In the genomic region with DNA sequence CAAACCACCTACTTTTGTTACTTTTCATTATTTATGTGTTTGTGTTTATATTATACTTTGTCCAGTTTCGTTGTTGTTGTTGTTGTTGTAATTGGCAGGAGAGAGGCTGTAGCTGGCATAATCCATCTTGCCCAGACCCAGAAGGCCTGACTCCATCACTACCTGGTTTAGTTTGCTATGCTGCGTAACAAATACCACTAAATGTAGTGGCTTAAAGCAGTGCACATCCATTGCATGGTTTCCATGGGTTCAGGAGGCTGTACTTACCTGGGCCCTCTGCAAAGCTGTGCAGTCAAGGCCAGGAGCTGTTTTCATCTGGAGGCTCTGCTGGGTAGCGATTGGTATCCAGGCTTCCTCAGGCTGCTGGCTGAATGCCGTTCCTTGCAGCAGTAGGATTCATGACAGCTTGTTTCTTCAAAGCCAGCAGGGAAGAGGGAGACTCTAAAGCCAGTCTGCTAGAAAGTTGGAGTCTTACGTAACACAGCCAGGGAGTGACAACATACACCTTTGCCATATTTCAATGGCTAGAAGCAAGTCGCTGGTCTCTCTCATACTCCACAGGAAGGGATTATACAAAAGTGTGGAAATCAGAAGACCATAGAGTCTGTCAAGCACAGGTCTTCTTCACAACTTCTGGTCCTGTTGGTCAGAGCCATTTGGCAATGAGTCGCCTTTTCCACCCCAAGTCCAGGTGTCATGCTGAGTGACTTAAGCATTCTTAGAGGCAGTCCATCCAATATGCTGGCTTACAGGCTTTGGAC, we compare ENCODE assay signal across 11 cellular contexts. TPM values are rescaled to one million over a fixed set of nuclear protein-coding genes. Genes with fewer than 3 reads are reported as not detected.
DNase-seq lines count a peak whose midpoint lies in the region; ATAC-seq and TF ChIP-seq lines count a peak whose summit lies in the region.
"Had no signal": no experiment of that assay in that cellular context is flagged by ENCODE, and none has a peak within 500 bp of the region (broad histone marks: within the 10 kb centered on the region; RNA-seq: fewer than 3 reads in every experiment).

No MANE protein-coding gene starts in this region.

- TF ChIP-seq CTCF in left ventricle myocardium inferior (IDR thresholded peaks at IDR 0.05; ENCODE audit: borderline replicate concordance) (no peak), fibroblast of mammary gland (conservative IDR thresholded peaks at IDR 0.05; ENCODE audit: control insufficient read depth, insufficient read depth, low read depth, low read length) (no peak)

- peaks cover 89% of the 10 kb centered on the region for H3K4me1 ChIP-seq in left ventricle myocardium inferior
- H3K4me1 ChIP-seq in thymus (ENCODE audit: control insufficient read depth, insufficient read depth, low read length) = peaks cover 5% of the 10 kb centered on the region

- H3K9ac ChIP-seq in SK-N-MC (ENCODE audit: insufficient read length) = no peak overlapping the region

- no peak for ATAC-seq in Right ventricle myocardium superior (ENCODE audit: poor library complexity)
- ATAC-seq in Right ventricle myocardium inferior = no peak

- H3K27ac ChIP-seq in left ventricle myocardium inferior (replicated peaks) (peak overlapping the region; percentile 37), SK-N-MC (peak overlapping the region; percentile 59), thymus (ENCODE audit: low read depth) (peak overlapping the region; percentile 9)

- intact Hi-C loops in left ventricle myocardium inferior (cut with micrococcal nuclease) = no loop called here
- intact Hi-C loops in Right ventricle myocardium superior (cut with DNase I) = loop anchor here (5.0 kb wide), 1 partner anchor 37 kb away; no protein-coding TSS in a partner anchor
- intact Hi-C loops in Right ventricle myocardium inferior (cut with DNase I) = no loop called here

- H3K9me3 ChIP-seq in left ventricle myocardium inferior (replicated peaks) = no peaks in the 10 kb centered on the region
- H3K9me3 ChIP-seq in SK-N-MC (ENCODE audit: low read depth, low read length) = no peaks in the 10 kb centered on the region
- no peaks in the 10 kb centered on the region for H3K9me3 ChIP-seq in thymus (ENCODE audit: control insufficient read depth)
- H3K9me3 ChIP-seq: HAP-1 had no signal

- H3K36me3 ChIP-seq in left ventricle myocardium inferior (no peaks in the 10 kb centered on the region), SK-N-MC (ENCODE audit: insufficient read depth, low read length) (no peaks in the 10 kb centered on the region), thymus (ENCODE audit: control insufficient read depth, insufficient read depth) (peaks cover 13% of the 10 kb centered on the region)
- H3K36me3 ChIP-seq: HAP-1 had no signal

- no peaks in the 10 kb centered on the region for H3K27me3 ChIP-seq in left ventricle myocardium inferior (ENCODE audit: low read depth)
- H3K27me3 ChIP-seq in thymus (ENCODE audit: control insufficient read depth, insufficient read depth) = no peaks in the 10 kb centered on the region

- no peak for DNase-seq in left ventricle myocardium inferior
- no peak for DNase-seq in Right ventricle myocardium superior
- no peak for DNase-seq in SK-N-MC (ENCODE audit: low read depth, low spot score)
- DNase-seq in fibroblast of mammary gland (ENCODE audit: low read depth) = peak; percentile 35
- DNase-seq in LoVo (ENCODE audit: low spot score) = no peak
- DNase-seq in Right ventricle myocardium inferior (ENCODE audit: missing footprints) = no peak
- no peak for DNase-seq in T-helper 1 cell
- DNase-seq: NCI-H526; stimulated activated naive CD4-positive, alpha-beta T cell treated with Interleukin-2 at 50 U/mL for 16 hours had no signal

- H3K4me3 ChIP-seq in left ventricle myocardium inferior (no peak overlapping the region), SK-N-MC (peak overlapping the region; percentile 19), fibroblast of mammary gland (ENCODE audit: control insufficient read depth, low read depth, low read length) (no peak overlapping the region), thymus (ENCODE audit: low read length) (no peak overlapping the region)
- H3K4me3 ChIP-seq: HAP-1 had no signal

- WGBS in thymus = 98% methylated on average over 7 of the region's 7 CpGs

RNA-seq across cellular contexts. Expression of gene TNRC6C, which starts 41.1 kb away (rescaled TPM):
- total RNA-seq in left ventricle myocardium inferior (19.7 TPM), Right ventricle myocardium superior (17.8 TPM), Right ventricle myocardium inferior (21.0 TPM)
- polyA plus RNA-seq in thymus = 11.8 TPM

Comparison
In these comparisons a context has a peak if more than half of its experiments do, and no peak if none do; other contexts are left out.
1. H3K27ac ChIP-seq: peak in every context shown above with its lines; median percentile 59 in SK-N-MC; 37 in left ventricle myocardium inferior; 9 in thymus.